Comparison of ENCODE assay signal across 1 cellular context in the genomic region with DNA sequence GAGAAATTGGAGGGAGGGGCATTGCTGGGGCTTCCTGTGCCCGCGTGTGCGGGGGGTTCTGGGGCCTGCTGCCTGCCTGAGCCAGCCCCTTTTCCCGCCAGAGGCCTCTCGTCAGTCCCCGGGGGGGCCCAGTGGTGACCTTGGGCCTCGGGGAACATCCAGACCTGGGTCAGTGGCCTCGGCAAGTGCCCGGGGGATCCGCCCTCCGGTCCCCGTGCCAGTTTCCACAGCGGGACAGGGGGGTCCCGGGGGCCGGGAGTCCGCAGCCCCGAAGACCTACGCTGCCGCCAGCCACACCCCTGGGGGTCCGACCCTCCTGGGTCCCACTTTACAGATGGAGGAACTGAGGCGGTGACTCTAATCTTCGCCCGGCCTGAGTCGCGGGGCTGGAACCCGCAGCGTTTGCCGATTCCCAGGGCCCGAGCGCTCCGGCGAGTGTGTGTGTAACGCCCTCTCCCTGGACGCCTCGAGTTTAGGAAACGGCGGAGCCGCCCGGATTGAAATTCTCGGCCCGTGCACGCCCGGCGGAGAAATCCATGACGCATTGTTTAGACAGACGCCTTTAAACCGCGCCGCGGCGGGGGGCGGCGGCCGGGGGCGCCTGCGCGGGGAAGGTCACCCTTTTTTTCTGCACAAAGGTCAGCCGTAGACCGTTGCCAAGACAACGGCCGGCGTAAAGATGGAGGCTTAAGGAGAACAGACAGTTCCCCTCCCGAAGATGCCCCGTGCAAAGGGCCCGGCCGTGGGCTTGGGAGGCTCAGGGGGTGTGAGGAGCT.
A peak's percentile ranks its signal among the peaks of the same experiment; 100 is the strongest.
TF ChIP-seq lines count a peak whose summit lies in the region.

No MANE protein-coding gene starts in this region.

TF ChIP-seq in HepG2, 621 proteins besides CTCF, POLR2A, EP300 and RAD21 (continued from another document and continues in another):
- 0 out of 2 replicates have a peak, but pooled peaks have one; percentile 12 for TF ChIP-seq ZBTB38 (CRISPR knock-in tag; IDR thresholded peaks at IDR 0.05)
- TF ChIP-seq FOXK2 (IDR thresholded peaks at IDR 0.05): no peak
- TF ChIP-seq, protein P1, sequence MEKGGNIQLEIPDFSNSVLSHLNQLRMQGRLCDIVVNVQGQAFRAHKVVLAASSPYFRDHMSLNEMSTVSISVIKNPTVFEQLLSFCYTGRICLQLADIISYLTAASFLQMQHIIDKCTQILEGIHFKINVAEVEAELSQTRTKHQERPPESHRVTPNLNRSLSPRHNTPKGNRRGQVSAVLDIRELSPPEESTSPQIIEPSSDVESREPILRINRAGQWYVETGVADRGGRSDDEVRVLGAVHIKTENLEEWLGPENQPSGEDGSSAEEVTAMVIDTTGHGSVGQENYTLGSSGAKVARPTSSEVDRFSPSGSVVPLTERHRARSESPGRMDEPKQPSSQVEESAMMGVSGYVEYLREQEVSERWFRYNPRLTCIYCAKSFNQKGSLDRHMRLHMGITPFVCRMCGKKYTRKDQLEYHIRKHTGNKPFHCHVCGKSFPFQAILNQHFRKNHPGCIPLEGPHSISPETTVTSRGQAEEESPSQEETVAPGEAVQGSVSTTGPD (CRISPR knock-in tag; IDR thresholded peaks at IDR 0.05): no peak
- TF ChIP-seq, protein P2, sequence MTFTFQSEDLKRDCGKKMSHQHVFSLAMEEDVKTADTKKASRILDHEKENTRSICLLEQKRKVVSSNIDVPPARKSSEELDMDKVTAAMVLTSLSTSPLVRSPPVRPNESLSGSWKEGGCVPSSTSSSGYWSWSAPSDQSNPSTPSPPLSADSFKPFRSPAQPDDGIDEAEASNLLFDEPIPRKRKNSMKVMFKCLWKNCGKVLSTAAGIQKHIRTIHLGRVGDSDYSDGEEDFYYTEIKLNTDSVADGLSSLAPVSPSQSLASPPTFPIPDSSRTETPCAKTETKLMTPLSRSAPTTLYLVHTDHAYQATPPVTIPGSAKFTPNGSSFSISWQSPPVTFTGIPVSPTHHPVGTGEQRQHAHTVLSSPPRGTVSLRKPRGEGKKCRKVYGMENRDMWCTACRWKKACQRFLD (CRISPR knock-in tag; IDR thresholded peaks at IDR 0.05; ENCODE audit: borderline replicate concordance): no peak
- TF ChIP-seq, protein P3, sequence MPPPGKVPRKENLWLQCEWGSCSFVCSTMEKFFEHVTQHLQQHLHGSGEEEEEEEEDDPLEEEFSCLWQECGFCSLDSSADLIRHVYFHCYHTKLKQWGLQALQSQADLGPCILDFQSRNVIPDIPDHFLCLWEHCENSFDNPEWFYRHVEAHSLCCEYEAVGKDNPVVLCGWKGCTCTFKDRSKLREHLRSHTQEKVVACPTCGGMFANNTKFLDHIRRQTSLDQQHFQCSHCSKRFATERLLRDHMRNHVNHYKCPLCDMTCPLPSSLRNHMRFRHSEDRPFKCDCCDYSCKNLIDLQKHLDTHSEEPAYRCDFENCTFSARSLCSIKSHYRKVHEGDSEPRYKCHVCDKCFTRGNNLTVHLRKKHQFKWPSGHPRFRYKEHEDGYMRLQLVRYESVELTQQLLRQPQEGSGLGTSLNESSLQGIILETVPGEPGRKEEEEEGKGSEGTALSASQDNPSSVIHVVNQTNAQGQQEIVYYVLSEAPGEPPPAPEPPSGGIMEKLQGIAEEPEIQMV (CRISPR knock-in tag; IDR thresholded peaks at IDR 0.05; ENCODE audit: low read depth): no peak
- no peak for TF ChIP-seq EZH2 (conservative IDR thresholded peaks at IDR 0.05; ENCODE audit: low read depth, low read length)
- no peak for TF ChIP-seq HOXA5 (CRISPR knock-in tag; IDR thresholded peaks at IDR 0.05)
- TF ChIP-seq ZNF7 (CRISPR knock-in tag; IDR thresholded peaks at IDR 0.05): no peak
- no peak for TF ChIP-seq SUZ12 (IDR thresholded peaks at IDR 0.05; ENCODE audit: low read depth, low read length)
- TF ChIP-seq FOXK1 (CRISPR knock-in tag; IDR thresholded peaks at IDR 0.05; ENCODE audit: borderline replicate concordance, low read depth): peak; percentile 37; the same call in 1 of the 2 replicates
- 0 out of 2 replicates have a peak, but pooled peaks have one; percentile 48 for TF ChIP-seq TP53 (CRISPR knock-in tag; conservative IDR thresholded peaks at IDR 0.05)
- TF ChIP-seq, protein P4, sequence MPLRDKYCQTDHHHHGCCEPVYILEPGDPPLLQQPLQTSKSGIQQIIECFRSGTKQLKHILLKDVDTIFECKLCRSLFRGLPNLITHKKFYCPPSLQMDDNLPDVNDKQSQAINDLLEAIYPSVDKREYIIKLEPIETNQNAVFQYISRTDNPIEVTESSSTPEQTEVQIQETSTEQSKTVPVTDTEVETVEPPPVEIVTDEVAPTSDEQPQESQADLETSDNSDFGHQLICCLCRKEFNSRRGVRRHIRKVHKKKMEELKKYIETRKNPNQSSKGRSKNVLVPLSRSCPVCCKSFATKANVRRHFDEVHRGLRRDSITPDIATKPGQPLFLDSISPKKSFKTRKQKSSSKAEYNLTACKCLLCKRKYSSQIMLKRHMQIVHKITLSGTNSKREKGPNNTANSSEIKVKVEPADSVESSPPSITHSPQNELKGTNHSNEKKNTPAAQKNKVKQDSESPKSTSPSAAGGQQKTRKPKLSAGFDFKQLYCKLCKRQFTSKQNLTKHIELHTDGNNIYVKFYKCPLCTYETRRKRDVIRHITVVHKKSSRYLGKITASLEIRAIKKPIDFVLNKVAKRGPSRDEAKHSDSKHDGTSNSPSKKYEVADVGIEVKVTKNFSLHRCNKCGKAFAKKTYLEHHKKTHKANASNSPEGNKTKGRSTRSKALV (CRISPR knock-in tag; IDR thresholded peaks at IDR 0.05): peak; percentile 42; the same call in 1 of the 2 replicates
- no peak for TF ChIP-seq SIX4 (CRISPR knock-in tag; IDR thresholded peaks at IDR 0.05)
- TF ChIP-seq, protein P5, sequence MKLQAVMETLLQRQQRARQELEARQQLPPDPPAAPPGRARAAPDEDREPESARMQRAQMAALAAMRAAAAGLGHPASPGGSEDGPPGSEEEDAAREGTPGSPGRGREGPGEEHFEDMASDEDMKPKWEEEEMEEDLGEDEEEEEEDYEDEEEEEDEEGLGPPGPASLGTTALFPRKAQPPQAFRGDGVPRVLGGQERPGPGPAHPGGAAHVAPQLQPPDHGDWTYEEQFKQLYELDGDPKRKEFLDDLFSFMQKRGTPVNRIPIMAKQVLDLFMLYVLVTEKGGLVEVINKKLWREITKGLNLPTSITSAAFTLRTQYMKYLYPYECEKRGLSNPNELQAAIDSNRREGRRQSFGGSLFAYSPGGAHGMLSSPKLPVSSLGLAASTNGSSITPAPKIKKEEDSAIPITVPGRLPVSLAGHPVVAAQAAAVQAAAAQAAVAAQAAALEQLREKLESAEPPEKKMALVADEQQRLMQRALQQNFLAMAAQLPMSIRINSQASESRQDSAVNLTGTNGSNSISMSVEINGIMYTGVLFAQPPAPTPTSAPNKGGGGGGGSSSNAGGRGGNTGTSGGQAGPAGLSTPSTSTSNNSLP (IDR thresholded peaks at IDR 0.05; ENCODE audit: low read depth, low read length): no peak
- TF ChIP-seq PRPF4 (IDR thresholded peaks at IDR 0.05; ENCODE audit: low read depth, low read length, poor library complexity, severe bottlenecking): no peak
- TF ChIP-seq KDM6A (CRISPR knock-in tag; IDR thresholded peaks at IDR 0.05; ENCODE audit: low read depth): peak; percentile 51; the same call in 1 of the 2 replicates
- TF ChIP-seq SOX6 (IDR thresholded peaks at IDR 0.05): no peak
- TF ChIP-seq SOX6 (CRISPR knock-in tag; IDR thresholded peaks at IDR 0.05): peak; percentile 70
- peak; percentile 47; the same call in 1 of the 2 replicates for TF ChIP-seq PHF8 (CRISPR knock-in tag; IDR thresholded peaks at IDR 0.05)
- TF ChIP-seq, protein P6, sequence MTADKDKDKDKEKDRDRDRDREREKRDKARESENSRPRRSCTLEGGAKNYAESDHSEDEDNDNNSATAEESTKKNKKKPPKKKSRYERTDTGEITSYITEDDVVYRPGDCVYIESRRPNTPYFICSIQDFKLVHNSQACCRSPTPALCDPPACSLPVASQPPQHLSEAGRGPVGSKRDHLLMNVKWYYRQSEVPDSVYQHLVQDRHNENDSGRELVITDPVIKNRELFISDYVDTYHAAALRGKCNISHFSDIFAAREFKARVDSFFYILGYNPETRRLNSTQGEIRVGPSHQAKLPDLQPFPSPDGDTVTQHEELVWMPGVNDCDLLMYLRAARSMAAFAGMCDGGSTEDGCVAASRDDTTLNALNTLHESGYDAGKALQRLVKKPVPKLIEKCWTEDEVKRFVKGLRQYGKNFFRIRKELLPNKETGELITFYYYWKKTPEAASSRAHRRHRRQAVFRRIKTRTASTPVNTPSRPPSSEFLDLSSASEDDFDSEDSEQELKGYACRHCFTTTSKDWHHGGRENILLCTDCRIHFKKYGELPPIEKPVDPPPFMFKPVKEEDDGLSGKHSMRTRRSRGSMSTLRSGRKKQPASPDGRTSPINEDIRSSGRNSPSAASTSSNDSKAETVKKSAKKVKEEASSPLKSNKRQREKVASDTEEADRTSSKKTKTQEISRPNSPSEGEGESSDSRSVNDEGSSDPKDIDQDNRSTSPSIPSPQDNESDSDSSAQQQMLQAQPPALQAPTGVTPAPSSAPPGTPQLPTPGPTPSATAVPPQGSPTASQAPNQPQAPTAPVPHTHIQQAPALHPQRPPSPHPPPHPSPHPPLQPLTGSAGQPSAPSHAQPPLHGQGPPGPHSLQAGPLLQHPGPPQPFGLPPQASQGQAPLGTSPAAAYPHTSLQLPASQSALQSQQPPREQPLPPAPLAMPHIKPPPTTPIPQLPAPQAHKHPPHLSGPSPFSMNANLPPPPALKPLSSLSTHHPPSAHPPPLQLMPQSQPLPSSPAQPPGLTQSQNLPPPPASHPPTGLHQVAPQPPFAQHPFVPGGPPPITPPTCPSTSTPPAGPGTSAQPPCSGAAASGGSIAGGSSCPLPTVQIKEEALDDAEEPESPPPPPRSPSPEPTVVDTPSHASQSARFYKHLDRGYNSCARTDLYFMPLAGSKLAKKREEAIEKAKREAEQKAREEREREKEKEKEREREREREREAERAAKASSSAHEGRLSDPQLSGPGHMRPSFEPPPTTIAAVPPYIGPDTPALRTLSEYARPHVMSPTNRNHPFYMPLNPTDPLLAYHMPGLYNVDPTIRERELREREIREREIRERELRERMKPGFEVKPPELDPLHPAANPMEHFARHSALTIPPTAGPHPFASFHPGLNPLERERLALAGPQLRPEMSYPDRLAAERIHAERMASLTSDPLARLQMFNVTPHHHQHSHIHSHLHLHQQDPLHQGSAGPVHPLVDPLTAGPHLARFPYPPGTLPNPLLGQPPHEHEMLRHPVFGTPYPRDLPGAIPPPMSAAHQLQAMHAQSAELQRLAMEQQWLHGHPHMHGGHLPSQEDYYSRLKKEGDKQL (CRISPR knock-in tag; IDR thresholded peaks at IDR 0.05; ENCODE audit: low read depth): 0 out of 2 replicates have a peak, but pooled peaks have one; percentile 48
- TF ChIP-seq SMYD3 (CRISPR knock-in tag; IDR thresholded peaks at IDR 0.05): no peak
- TF ChIP-seq, protein P7, sequence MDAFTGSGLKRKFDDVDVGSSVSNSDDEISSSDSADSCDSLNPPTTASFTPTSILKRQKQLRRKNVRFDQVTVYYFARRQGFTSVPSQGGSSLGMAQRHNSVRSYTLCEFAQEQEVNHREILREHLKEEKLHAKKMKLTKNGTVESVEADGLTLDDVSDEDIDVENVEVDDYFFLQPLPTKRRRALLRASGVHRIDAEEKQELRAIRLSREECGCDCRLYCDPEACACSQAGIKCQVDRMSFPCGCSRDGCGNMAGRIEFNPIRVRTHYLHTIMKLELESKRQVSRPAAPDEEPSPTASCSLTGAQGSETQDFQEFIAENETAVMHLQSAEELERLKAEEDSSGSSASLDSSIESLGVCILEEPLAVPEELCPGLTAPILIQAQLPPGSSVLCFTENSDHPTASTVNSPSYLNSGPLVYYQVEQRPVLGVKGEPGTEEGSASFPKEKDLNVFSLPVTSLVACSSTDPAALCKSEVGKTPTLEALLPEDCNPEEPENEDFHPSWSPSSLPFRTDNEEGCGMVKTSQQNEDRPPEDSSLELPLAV (CRISPR knock-in tag; conservative IDR thresholded peaks at IDR 0.05; ENCODE audit: low read depth): no peak
- peak; percentile 41; the same call in 1 of the 2 replicates for TF ChIP-seq ZNF816 (CRISPR knock-in tag; IDR thresholded peaks at IDR 0.05; ENCODE audit: borderline replicate concordance)
- TF ChIP-seq, protein P8, sequence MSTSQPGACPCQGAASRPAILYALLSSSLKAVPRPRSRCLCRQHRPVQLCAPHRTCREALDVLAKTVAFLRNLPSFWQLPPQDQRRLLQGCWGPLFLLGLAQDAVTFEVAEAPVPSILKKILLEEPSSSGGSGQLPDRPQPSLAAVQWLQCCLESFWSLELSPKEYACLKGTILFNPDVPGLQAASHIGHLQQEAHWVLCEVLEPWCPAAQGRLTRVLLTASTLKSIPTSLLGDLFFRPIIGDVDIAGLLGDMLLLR (CRISPR knock-in tag; IDR thresholded peaks at IDR 0.05): no peak
- TF ChIP-seq REXO4 (CRISPR knock-in tag; IDR thresholded peaks at IDR 0.05; ENCODE audit: borderline replicate concordance): no peak
